ENCODE assay signal across 15 cellular contexts in the genomic region with DNA sequence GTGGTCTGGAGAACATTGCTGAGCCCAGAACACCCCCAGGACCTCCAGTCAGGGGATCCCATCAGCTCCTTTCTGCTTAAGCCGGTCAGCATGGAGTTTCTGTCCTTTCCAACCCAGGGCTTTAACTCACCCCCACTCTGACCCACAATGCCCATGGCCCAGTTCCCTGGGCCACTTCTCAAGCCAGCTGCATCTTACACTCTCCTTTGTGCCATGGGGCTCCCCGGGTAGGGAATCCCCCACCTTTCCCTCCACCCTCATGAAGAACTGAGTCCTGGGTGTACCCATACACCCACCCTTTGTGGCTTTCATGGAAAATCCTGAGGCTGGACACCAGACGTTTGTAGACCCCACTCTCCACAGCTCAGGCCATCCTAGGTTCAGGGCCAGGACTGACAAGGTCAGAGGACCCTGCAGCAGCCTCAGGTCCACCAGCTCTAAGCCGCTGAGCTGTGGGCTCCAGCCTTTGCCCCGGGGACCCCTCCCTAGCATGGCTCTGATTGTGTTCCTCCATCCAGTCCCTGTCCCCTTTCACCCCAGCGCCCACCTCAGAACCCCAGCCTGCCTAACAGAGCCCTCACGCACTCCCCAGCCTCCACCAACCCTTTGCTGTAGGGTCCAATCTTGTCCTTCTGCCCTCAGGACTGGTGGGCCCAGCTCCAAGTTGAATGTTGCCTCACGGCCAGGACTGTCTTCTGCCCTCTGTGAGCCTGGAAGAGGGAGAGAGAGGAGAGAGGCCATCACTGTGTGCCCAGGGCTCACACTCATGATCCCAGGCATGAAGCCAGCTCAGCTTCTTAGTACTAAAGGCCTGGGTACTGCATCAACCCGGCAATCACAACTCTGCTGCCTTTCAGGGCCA.
A peak's percentile ranks its signal among the peaks of the same experiment; 100 is the strongest.
DNase-seq lines count a peak whose midpoint lies in the region; ATAC-seq and TF ChIP-seq lines count a peak whose summit lies in the region.
"Had no signal": no experiment of that assay in that cellular context is flagged by ENCODE, and none has a peak within 500 bp of the region (broad histone marks: within the 10 kb centered on the region; RNA-seq: fewer than 3 reads in every experiment).

No MANE protein-coding gene starts in this region.

- H3K36me3 Mint-ChIP-seq in osteocyte (ENCODE audit: unreplicated experiment) = no peaks in the 10 kb centered on the region
- H3K36me3 Mint-ChIP-seq: IgD-negative memory B cell had no signal

- TF ChIP-seq EP300 in esophagus muscularis mucosa (IDR thresholded peaks at IDR 0.05) (no peak), sigmoid colon (IDR thresholded peaks at IDR 0.05) (no peak)

- no peak overlapping the region for H3K4me3 Mint-ChIP-seq in osteocyte (ENCODE audit: unreplicated experiment)

- H3K4me1 ChIP-seq in right atrium auricular region = no peaks in the 10 kb centered on the region
- H3K4me1 ChIP-seq in esophagus muscularis mucosa = no peaks in the 10 kb centered on the region
- no peaks in the 10 kb centered on the region for H3K4me1 ChIP-seq in sigmoid colon
- H3K4me1 ChIP-seq: BE2C had no signal

- H3K4me3 ChIP-seq in right atrium auricular region (no peak overlapping the region), esophagus muscularis mucosa (no peak overlapping the region), sigmoid colon (no peak overlapping the region)

- TF ChIP-seq CTCF in right atrium auricular region (IDR thresholded peaks at IDR 0.05) = no peak
- TF ChIP-seq CTCF in esophagus muscularis mucosa (IDR thresholded peaks at IDR 0.05) = no peak
- no peak for TF ChIP-seq CTCF in osteocyte (IDR thresholded peaks at IDR 0.05)
- TF ChIP-seq CTCF in sigmoid colon (IDR thresholded peaks at IDR 0.05) = no peak

- ATAC-seq in left cardiac atrium = no peak

- H3K27ac ChIP-seq in right atrium auricular region = no peak overlapping the region
- no peak overlapping the region for H3K27ac ChIP-seq in esophagus muscularis mucosa (replicated peaks in 1 of 4)
- H3K27ac ChIP-seq in sigmoid colon = no peak overlapping the region

- TF ChIP-seq POLR2A in esophagus muscularis mucosa (IDR thresholded peaks at IDR 0.05; ENCODE audit: low read depth) (no peak), sigmoid colon (IDR thresholded peaks at IDR 0.05) (no peak)

- H3K9me3 ChIP-seq in right atrium auricular region (no peaks in the 10 kb centered on the region), esophagus muscularis mucosa (no peaks in the 10 kb centered on the region), sigmoid colon (no peaks in the 10 kb centered on the region)
- H3K9me3 ChIP-seq: BE2C had no signal

- WGBS in esophagus muscularis mucosa = 85% methylated on average over 8 of the region's 9 CpGs
- WGBS in sigmoid colon, 2 donors = 74 to 81% methylated on average over 9 of the region's 9 CpGs

- no peaks in the 10 kb centered on the region for H3K36me3 ChIP-seq in right atrium auricular region
- H3K36me3 ChIP-seq in esophagus muscularis mucosa = no peaks in the 10 kb centered on the region
- no peaks in the 10 kb centered on the region for H3K36me3 ChIP-seq in sigmoid colon
- H3K36me3 ChIP-seq: BE2C had no signal

- no peak overlapping the region for H3K27ac Mint-ChIP-seq in osteocyte (ENCODE audit: unreplicated experiment)

- DNase-seq in right atrium auricular region (ENCODE audit: low spot score) = peak; percentile 42
- no peak for DNase-seq in left cardiac atrium
- peak; percentile 86 for DNase-seq in esophagus muscularis mucosa (ENCODE audit: extremely low spot score)
- peak; percentile 79 for DNase-seq in osteocyte (ENCODE audit: extremely low spot score, unreplicated experiment)
- no peak for DNase-seq in activated effector memory CD4-positive, alpha-beta T cell treated with Interleukin-2 at 50 U/mL for 16 hours
- no peak for DNase-seq in sigmoid colon
- no peak for DNase-seq in midbrain (lab: John Stamatoyannopoulos, UW)
- DNase-seq: BE2C, EL, GF-D8, NCI-H1694, NCI-H2081, NCI-H2171 treated with DMSO at 0.1 percent for 48 hours, SHP77 treated with DMSO at 0.1 percent for 48 hours had no signal

- intact Hi-C loops in left cardiac atrium (cut with DNase I) (no loop called here), esophagus muscularis mucosa (cut with DNase I) (no loop called here), sigmoid colon (cut with DNase I) (no loop called here)

- H3K27me3 ChIP-seq in right atrium auricular region (no peaks in the 10 kb centered on the region), esophagus muscularis mucosa (peaks cover 0 to 47% (median 1%) of the 10 kb centered on the region in 4 donors), sigmoid colon (peaks cover 0 to 11% (median 0%) of the 10 kb centered on the region in 3 donors)
- H3K27me3 ChIP-seq: BE2C had no signal

- no peaks in the 10 kb centered on the region for H3K27me3 Mint-ChIP-seq in osteocyte (ENCODE audit: unreplicated experiment)

- H3K9me3 Mint-ChIP-seq in osteocyte (ENCODE audit: unreplicated experiment) = no peaks in the 10 kb centered on the region
- H3K9me3 Mint-ChIP-seq: IgD-negative memory B cell had no signal

- no peaks in the 10 kb centered on the region for H3K4me1 Mint-ChIP-seq in osteocyte (ENCODE audit: unreplicated experiment)
- H3K4me1 Mint-ChIP-seq: IgD-negative memory B cell had no signal

Comparison
In these comparisons a context has a peak if more than half of its experiments do, and no peak if none do; other contexts are left out.
1. DNase-seq: peak in right atrium auricular region (single experiment), esophagus muscularis mucosa (single experiment) and osteocyte (single experiment); none in left cardiac atrium (single experiment), activated effector memory CD4-positive, alpha-beta T cell treated with Interleukin-2 at 50 U/mL for 16 hours (single experiment), sigmoid colon (single experiment) and midbrain (single experiment).